In the genomic region with DNA sequence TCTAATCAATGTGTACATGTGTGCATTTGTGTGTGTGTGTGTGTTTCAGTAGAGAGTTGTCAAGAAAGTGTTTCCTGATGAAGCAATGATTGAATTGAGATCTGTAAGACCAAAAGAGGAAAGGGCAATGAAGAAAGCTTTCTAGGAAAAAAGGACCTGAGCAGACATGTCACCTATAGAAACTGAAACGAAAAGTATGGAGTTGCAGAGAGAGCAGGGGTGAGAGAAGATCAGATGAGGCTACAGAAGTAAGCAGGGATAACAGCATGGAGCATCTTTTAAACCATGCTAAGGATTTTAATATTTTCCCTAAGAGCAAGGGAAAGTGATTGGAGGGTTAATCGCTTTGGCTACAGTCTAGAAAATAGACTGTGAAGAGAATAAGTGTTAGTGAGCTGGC, we compare ENCODE assay signal across 18 cellular contexts.
DNase-seq lines count a peak whose midpoint lies in the region; ATAC-seq, FAIRE-seq and TF ChIP-seq lines count a peak whose summit lies in the region.
"Had no signal": no experiment of that assay in that cellular context is flagged by ENCODE, and none has a peak within 500 bp of the region (broad histone marks: within the 10 kb centered on the region; RNA-seq: fewer than 3 reads in every experiment).

No MANE protein-coding gene starts in this region.

- H3K27ac Mint-ChIP-seq in WTC11 = no peak overlapping the region
- H3K27ac Mint-ChIP-seq: activated B cell treated with CpG ODN at 0.5 μM for 24 hours; activated naive CD8-positive, alpha-beta T cell treated with anti-CD3 and anti-CD28 coated beads, Interleukin-2, amount 50 U/mL, for 24 hours had no signal

- no peak overlapping the region for H3K4me3 ChIP-seq in keratinocyte (ENCODE audit: control insufficient read depth in 2 of 3, extremely low read depth in 1 of 3, insufficient read depth in 2 of 3, low read depth in 1 of 3, low read length in 3 of 3)
- H3K4me3 ChIP-seq: esophagus muscularis mucosa had no signal

- H3K9ac ChIP-seq in keratinocyte (ENCODE audit: control insufficient read depth, extremely low read depth, insufficient read depth, low read length) = no peak overlapping the region

- H3K36me3 Mint-ChIP-seq in WTC11 = no peaks in the 10 kb centered on the region
- H3K36me3 Mint-ChIP-seq: CD4-positive, CD25-positive, alpha-beta regulatory T cell had no signal

- no peaks in the 10 kb centered on the region; the same call in 1 of the 2 replicates for H3K4me1 Mint-ChIP-seq in WTC11
- H3K4me1 Mint-ChIP-seq: activated B cell treated with CpG ODN at 0.5 μM for 24 hours; activated naive CD8-positive, alpha-beta T cell treated with anti-CD3 and anti-CD28 coated beads, Interleukin-2, amount 50 U/mL, for 24 hours; neural crest cell had no signal

- no peak for FAIRE-seq in keratinocyte (lab: Jason Lieb, UNC)

- ATAC-seq in GM18909 (IDR thresholded peaks at IDR 0.05; ENCODE audit: poor library complexity, unreplicated experiment) (peak; percentile 67), GM21825 (IDR thresholded peaks at IDR 0.05; ENCODE audit: unreplicated experiment) (peak; percentile 57), HG03460 (IDR thresholded peaks at IDR 0.05; ENCODE audit: unreplicated experiment) (peak; percentile 81), WTC11 (no peak)
- ATAC-seq: activated naive CD8-positive, alpha-beta T cell treated with anti-CD3 and anti-CD28 coated beads, Interleukin-2, amount 50 U/mL, for 24 hours; SK-N-SH treated with all-trans-retinoic acid at 6 μM for 48 hours had no signal

- H3K4me3 Mint-ChIP-seq in WTC11 = no peak overlapping the region
- H3K4me3 Mint-ChIP-seq: activated B cell treated with CpG ODN at 0.5 μM for 24 hours; activated naive CD8-positive, alpha-beta T cell treated with anti-CD3 and anti-CD28 coated beads, Interleukin-2, amount 50 U/mL, for 24 hours; CD4-positive, CD25-positive, alpha-beta regulatory T cell; neural crest cell had no signal

- peaks cover 12% of the 10 kb centered on the region for H3K4me1 ChIP-seq in keratinocyte (ENCODE audit: control insufficient read depth, extremely low read depth, insufficient read depth, low read length)
- H3K4me1 ChIP-seq: esophagus muscularis mucosa had no signal

- peak overlapping the region; percentile 27 for H3K4me2 ChIP-seq in keratinocyte (ENCODE audit: control insufficient read depth, extremely low read depth, insufficient read depth, low read depth, low read length)

- no peaks in the 10 kb centered on the region for H3K9me3 ChIP-seq in keratinocyte (ENCODE audit: control insufficient read depth, low read depth, low read length)
- H3K9me3 ChIP-seq: esophagus muscularis mucosa had no signal

- no peaks in the 10 kb centered on the region for H3K9me1 ChIP-seq in keratinocyte (ENCODE audit: control insufficient read depth, extremely low read depth, insufficient read depth, low read length)

- POLR2A ChIA-PET in WTC11 (lab: Charles Lee) = no interaction called here

- CTCF ChIA-PET in WTC11 (lab: Charles Lee) = interaction anchor here (0.5 kb wide), 1 partner anchor 265 kb away, joined by 3 read pairs; no protein-coding TSS in a partner anchor

- no peaks in the 10 kb centered on the region for H3K27me3 ChIP-seq in keratinocyte (ENCODE audit: control insufficient read depth, extremely low read depth, insufficient read depth, low read length)
- H3K27me3 ChIP-seq: esophagus muscularis mucosa had no signal

- H3K27me3 Mint-ChIP-seq in WTC11 (ENCODE audit: low read depth) = no peaks in the 10 kb centered on the region
- H3K27me3 Mint-ChIP-seq: activated B cell treated with CpG ODN at 0.5 μM for 24 hours; activated naive CD8-positive, alpha-beta T cell treated with anti-CD3 and anti-CD28 coated beads, Interleukin-2, amount 50 U/mL, for 24 hours; CD4-positive, CD25-positive, alpha-beta regulatory T cell had no signal

- H3K36me3 ChIP-seq in keratinocyte (ENCODE audit: control insufficient read depth in 2 of 2, extremely low read depth in 1 of 2, insufficient read depth in 2 of 2, low read length in 2 of 2) = no peaks in the 10 kb centered on the region
- H3K36me3 ChIP-seq: esophagus muscularis mucosa had no signal

- dilution Hi-C loops in keratinocyte (cut with MboI; ENCODE audit: extremely low pct_ligation_motif_present, low sequenced_read_pairs) = no loop called here

- no peaks in the 10 kb centered on the region for H3K79me2 ChIP-seq in keratinocyte (ENCODE audit: control insufficient read depth, insufficient read depth, low read length)

- peaks cover 13% of the 10 kb centered on the region for H3K9me3 Mint-ChIP-seq in WTC11

- no peak for DNase-seq in keratinocyte (ENCODE audit: low read depth, low spot score)
- no peak for DNase-seq in WTC11 (ENCODE audit: low spot score)
- DNase-seq in cerebellar nuclear complex (lab: John Stamatoyannopoulos, UW) = no peak
- no peak for DNase-seq in NAMALWA (ENCODE audit: low spot score)
- DNase-seq in nucleus accumbens (lab: John Stamatoyannopoulos, UW) = no peak
- DNase-seq: activated B cell treated with CpG ODN at 0.5 μM for 24 hours; activated CD8-positive, alpha-beta memory T cell treated with anti-CD3 and anti-CD28 coated beads, Interleukin-2, amount 50 U/mL, for 48 hours; activated naive CD8-positive, alpha-beta T cell treated with anti-CD3 and anti-CD28 coated beads, Interleukin-2, amount 50 U/mL, for 24 hours; CD4-positive, CD25-positive, alpha-beta regulatory T cell; EL; hypothalamus; NK-92 treated with Interleukin-12 subunit alpha and Interleukin-12 subunit beta, amount 100 ng/mL, for 24 hours had no signal

- TF ChIP-seq CTCF in keratinocyte (optimal IDR thresholded peaks at IDR 0.05 in 1 of 3, IDR thresholded peaks at IDR 0.05 in 1 of 3, conservative IDR thresholded peaks at IDR 0.05 in 1 of 3; ENCODE audit: extremely low read depth in 1 of 3, insufficient read depth in 2 of 3, low read length in 3 of 3) = no peak
- TF ChIP-seq CTCF in WTC11 (IDR thresholded peaks at IDR 0.05) = no peak

- H2AFZ ChIP-seq in keratinocyte (ENCODE audit: control insufficient read depth, low read length) = peak overlapping the region; percentile 74

- no peaks in the 10 kb centered on the region for H4K20me1 ChIP-seq in keratinocyte (ENCODE audit: control insufficient read depth, extremely low read depth, insufficient read depth, low read length)

- H3K27ac ChIP-seq in keratinocyte (ENCODE audit: control insufficient read depth, insufficient read depth, low read length) = no peak overlapping the region
- H3K27ac ChIP-seq: esophagus muscularis mucosa had no signal

TF ChIP-seq in WTC11, 78 proteins besides CTCF, POLR2A, EP300 and RAD21:
- TF ChIP-seq ZSCAN18 (CRISPR knock-in tag; IDR thresholded peaks at IDR 0.05) = no peak
- TF ChIP-seq, protein P1, sequence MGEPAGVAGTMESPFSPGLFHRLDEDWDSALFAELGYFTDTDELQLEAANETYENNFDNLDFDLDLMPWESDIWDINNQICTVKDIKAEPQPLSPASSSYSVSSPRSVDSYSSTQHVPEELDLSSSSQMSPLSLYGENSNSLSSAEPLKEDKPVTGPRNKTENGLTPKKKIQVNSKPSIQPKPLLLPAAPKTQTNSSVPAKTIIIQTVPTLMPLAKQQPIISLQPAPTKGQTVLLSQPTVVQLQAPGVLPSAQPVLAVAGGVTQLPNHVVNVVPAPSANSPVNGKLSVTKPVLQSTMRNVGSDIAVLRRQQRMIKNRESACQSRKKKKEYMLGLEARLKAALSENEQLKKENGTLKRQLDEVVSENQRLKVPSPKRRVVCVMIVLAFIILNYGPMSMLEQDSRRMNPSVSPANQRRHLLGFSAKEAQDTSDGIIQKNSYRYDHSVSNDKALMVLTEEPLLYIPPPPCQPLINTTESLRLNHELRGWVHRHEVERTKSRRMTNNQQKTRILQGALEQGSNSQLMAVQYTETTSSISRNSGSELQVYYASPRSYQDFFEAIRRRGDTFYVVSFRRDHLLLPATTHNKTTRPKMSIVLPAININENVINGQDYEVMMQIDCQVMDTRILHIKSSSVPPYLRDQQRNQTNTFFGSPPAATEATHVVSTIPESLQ (CRISPR knock-in tag; IDR thresholded peaks at IDR 0.05) = no peak
- TF ChIP-seq CREB1 (CRISPR knock-in tag; IDR thresholded peaks at IDR 0.05) = no peak
TF ChIP-seq in WTC11: peak in this region for 0.
